In the genomic region with DNA sequence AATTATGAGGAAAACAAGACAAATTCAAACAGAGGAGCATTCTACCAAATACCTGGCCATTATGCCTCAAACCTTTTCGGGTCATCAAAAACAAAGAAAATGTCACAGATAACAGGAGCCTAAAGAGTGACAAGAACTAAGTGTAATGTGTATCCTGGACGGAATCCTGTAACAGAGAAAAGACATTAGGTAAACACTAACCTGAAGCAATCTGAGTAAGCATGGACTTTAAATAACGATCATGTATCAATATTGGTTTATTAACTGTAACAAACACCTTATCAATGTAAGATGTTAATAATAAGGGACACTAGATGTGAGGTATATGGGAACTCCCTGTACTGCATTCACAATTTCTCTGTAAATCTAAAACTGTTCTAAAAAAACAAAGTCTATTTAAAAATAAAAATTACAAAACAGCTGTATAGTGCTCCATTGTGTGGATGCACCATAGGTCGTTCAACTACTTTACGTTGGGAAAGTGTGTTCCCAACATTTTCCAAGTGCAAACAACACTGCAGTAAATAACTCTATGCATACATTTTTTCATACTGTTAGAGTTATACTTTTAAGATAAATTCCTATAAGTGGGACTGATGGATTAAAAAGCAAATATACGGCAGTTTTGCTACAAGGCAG, we compare ENCODE assay signal across 1 cellular context.
TF ChIP-seq lines count a peak whose summit lies in the region.

No MANE protein-coding gene starts in this region.

TF ChIP-seq in HepG2, 621 proteins besides CTCF, POLR2A, EP300 and RAD21 (continued from another document and continues in another):
- TF ChIP-seq HMGA1 (CRISPR knock-in tag; conservative IDR thresholded peaks at IDR 0.05) (no peak), SIN3A (IDR thresholded peaks at IDR 0.05; ENCODE audit: borderline replicate concordance, low read depth, low read length) (no peak), KDM6A (CRISPR knock-in tag; IDR thresholded peaks at IDR 0.05; ENCODE audit: low read depth) (no peak), ZBTB7A (CRISPR knock-in tag; IDR thresholded peaks at IDR 0.05) (no peak), NR2F1 (CRISPR knock-in tag; IDR thresholded peaks at IDR 0.05) (no peak), SRSF9 (IDR thresholded peaks at IDR 0.05; ENCODE audit: borderline replicate concordance, insufficient read depth, low read depth, low read length, poor library complexity, severe bottlenecking) (no peak), ZNF30 (CRISPR knock-in tag; IDR thresholded peaks at IDR 0.05) (no peak), ZNF788 (CRISPR knock-in tag; IDR thresholded peaks at IDR 0.05; ENCODE audit: borderline replicate concordance) (no peak), GPN1 (CRISPR knock-in tag; IDR thresholded peaks at IDR 0.05; ENCODE audit: borderline replicate concordance) (no peak), ZNF225 (CRISPR knock-in tag; IDR thresholded peaks at IDR 0.05) (no peak), CREB1 (IDR thresholded peaks at IDR 0.05) (no peak), CREB1 (CRISPR knock-in tag; IDR thresholded peaks at IDR 0.05) (no peak), REL (CRISPR knock-in tag; conservative IDR thresholded peaks at IDR 0.05) (no peak), HNF4G (IDR thresholded peaks at IDR 0.05; ENCODE audit: borderline replicate concordance, low read depth, low read length) (no peak), HNF4G (CRISPR knock-in tag; IDR thresholded peaks at IDR 0.05; ENCODE audit: borderline replicate concordance, low read depth) (no peak), HNRNPL (IDR thresholded peaks at IDR 0.05; ENCODE audit: low read depth, low read length) (no peak), ZNF383 (CRISPR knock-in tag; IDR thresholded peaks at IDR 0.05; ENCODE audit: borderline replicate concordance) (no peak), GABPB1 (CRISPR knock-in tag; IDR thresholded peaks at IDR 0.05) (no peak), ZNF660 (CRISPR knock-in tag; IDR thresholded peaks at IDR 0.05; ENCODE audit: borderline replicate concordance, low read depth) (no peak), ZNF772 (CRISPR knock-in tag; IDR thresholded peaks at IDR 0.05) (no peak), STAG1 (CRISPR knock-in tag; IDR thresholded peaks at IDR 0.05) (no peak), ZNF547 (CRISPR knock-in tag; IDR thresholded peaks at IDR 0.05) (no peak), ZSCAN9 (CRISPR knock-in tag; IDR thresholded peaks at IDR 0.05; ENCODE audit: borderline replicate concordance) (no peak)
- TF ChIP-seq, protein P1, sequence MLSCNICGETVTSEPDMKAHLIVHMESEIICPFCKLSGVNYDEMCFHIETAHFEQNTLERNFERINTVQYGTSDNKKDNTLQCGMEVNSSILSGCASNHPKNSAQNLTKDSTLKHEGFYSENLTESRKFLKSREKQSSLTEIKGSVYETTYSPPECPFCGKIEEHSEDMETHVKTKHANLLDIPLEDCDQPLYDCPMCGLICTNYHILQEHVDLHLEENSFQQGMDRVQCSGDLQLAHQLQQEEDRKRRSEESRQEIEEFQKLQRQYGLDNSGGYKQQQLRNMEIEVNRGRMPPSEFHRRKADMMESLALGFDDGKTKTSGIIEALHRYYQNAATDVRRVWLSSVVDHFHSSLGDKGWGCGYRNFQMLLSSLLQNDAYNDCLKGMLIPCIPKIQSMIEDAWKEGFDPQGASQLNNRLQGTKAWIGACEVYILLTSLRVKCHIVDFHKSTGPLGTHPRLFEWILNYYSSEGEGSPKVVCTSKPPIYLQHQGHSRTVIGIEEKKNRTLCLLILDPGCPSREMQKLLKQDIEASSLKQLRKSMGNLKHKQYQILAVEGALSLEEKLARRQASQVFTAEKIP (CRISPR knock-in tag; IDR thresholded peaks at IDR 0.05; ENCODE audit: borderline replicate concordance): no peak
- TF ChIP-seq, protein P2, sequence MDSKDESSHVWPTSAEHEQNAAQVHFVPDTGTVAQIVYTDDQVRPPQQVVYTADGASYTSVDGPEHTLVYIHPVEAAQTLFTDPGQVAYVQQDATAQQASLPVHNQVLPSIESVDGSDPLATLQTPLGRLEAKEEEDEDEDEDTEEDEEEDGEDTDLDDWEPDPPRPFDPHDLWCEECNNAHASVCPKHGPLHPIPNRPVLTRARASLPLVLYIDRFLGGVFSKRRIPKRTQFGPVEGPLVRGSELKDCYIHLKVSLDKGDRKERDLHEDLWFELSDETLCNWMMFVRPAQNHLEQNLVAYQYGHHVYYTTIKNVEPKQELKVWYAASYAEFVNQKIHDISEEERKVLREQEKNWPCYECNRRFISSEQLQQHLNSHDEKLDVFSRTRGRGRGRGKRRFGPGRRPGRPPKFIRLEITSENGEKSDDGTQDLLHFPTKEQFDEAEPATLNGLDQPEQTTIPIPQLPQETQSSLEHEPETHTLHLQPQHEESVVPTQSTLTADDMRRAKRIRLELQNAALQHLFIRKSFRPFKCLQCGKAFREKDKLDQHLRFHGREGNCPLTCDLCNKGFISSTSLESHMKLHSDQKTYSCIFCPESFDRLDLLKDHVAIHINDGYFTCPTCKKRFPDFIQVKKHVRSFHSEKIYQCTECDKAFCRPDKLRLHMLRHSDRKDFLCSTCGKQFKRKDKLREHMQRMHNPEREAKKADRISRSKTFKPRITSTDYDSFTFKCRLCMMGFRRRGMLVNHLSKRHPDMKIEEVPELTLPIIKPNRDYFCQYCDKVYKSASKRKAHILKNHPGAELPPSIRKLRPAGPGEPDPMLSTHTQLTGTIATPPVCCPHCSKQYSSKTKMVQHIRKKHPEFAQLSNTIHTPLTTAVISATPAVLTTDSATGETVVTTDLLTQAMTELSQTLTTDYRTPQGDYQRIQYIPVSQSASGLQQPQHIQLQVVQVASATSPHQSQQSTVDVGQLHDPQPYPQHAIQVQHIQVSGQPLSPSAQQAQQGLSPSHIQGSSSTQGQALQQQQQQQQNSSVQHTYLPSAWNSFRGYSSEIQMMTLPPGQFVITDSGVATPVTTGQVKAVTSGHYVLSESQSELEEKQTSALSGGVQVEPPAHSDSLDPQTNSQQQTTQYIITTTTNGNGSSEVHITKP (CRISPR knock-in tag; IDR thresholded peaks at IDR 0.05; ENCODE audit: low read depth): no peak
- TF ChIP-seq, protein P3, sequence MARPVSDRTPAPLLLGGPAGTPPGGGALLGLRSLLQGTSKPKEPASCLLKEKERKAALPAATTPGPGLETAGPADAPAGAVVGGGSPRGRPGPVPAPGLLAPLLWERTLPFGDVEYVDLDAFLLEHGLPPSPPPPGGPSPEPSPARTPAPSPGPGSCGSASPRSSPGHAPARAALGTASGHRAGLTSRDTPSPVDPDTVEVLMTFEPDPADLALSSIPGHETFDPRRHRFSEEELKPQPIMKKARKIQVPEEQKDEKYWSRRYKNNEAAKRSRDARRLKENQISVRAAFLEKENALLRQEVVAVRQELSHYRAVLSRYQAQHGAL (CRISPR knock-in tag; IDR thresholded peaks at IDR 0.05; ENCODE audit: not compliant biosample characterization): no peak
- TF ChIP-seq, protein P4, sequence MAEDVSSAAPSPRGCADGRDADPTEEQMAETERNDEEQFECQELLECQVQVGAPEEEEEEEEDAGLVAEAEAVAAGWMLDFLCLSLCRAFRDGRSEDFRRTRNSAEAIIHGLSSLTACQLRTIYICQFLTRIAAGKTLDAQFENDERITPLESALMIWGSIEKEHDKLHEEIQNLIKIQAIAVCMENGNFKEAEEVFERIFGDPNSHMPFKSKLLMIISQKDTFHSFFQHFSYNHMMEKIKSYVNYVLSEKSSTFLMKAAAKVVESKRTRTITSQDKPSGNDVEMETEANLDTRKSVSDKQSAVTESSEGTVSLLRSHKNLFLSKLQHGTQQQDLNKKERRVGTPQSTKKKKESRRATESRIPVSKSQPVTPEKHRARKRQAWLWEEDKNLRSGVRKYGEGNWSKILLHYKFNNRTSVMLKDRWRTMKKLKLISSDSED (CRISPR knock-in tag; IDR thresholded peaks at IDR 0.05): no peak
- TF ChIP-seq, protein P5, sequence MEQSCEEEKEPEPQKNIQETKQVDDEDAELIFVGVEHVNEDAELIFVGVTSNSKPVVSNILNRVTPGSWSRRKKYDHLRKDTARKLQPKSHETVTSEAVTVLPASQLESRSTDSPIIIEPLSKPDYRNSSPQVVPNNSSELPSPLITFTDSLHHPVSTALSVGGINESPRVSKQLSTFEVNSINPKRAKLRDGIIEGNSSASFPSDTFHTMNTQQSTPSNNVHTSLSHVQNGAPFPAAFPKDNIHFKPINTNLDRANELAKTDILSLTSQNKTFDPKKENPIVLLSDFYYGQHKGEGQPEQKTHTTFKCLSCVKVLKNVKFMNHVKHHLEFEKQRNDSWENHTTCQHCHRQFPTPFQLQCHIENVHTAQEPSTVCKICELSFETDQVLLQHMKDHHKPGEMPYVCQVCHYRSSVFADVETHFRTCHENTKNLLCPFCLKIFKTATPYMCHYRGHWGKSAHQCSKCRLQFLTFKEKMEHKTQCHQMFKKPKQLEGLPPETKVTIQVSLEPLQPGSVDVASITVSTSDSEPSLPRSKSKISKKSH (CRISPR knock-in tag; IDR thresholded peaks at IDR 0.05; ENCODE audit: borderline replicate concordance): no peak
- TF ChIP-seq, protein P6, sequence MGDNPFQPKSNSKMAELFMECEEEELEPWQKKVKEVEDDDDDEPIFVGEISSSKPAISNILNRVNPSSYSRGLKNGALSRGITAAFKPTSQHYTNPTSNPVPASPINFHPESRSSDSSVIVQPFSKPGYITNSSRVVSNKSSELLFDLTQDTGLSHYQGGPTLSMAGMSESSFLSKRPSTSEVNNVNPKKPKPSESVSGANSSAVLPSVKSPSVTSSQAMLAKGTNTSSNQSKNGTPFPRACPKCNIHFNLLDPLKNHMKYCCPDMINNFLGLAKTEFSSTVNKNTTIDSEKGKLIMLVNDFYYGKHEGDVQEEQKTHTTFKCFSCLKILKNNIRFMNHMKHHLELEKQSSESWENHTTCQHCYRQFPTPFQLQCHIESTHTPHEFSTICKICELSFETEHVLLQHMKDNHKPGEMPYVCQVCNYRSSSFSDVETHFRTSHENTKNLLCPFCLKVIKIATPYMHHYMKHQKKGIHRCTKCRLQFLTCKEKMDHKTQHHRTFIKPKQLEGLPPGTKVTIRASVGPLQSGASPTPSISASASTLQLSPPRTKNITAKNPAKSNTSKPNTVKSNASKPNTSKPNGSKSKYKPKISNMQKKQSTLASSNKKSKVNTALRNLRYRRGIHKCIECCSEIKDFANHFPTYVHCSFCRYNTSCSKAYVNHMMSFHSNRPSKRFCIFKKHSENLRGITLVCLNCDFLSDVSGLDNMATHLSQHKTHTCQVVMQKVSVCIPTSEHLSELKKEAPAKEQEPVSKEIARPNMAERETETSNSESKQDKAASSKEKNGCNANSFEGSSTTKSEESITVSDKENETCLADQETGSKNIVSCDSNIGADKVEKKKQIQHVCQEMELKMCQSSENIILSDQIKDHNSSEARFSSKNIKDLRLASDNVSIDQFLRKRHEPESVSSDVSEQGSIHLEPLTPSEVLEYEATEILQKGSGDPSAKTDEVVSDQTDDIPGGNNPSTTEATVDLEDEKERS (CRISPR knock-in tag; IDR thresholded peaks at IDR 0.05): no peak
- TF ChIP-seq, protein P7, sequence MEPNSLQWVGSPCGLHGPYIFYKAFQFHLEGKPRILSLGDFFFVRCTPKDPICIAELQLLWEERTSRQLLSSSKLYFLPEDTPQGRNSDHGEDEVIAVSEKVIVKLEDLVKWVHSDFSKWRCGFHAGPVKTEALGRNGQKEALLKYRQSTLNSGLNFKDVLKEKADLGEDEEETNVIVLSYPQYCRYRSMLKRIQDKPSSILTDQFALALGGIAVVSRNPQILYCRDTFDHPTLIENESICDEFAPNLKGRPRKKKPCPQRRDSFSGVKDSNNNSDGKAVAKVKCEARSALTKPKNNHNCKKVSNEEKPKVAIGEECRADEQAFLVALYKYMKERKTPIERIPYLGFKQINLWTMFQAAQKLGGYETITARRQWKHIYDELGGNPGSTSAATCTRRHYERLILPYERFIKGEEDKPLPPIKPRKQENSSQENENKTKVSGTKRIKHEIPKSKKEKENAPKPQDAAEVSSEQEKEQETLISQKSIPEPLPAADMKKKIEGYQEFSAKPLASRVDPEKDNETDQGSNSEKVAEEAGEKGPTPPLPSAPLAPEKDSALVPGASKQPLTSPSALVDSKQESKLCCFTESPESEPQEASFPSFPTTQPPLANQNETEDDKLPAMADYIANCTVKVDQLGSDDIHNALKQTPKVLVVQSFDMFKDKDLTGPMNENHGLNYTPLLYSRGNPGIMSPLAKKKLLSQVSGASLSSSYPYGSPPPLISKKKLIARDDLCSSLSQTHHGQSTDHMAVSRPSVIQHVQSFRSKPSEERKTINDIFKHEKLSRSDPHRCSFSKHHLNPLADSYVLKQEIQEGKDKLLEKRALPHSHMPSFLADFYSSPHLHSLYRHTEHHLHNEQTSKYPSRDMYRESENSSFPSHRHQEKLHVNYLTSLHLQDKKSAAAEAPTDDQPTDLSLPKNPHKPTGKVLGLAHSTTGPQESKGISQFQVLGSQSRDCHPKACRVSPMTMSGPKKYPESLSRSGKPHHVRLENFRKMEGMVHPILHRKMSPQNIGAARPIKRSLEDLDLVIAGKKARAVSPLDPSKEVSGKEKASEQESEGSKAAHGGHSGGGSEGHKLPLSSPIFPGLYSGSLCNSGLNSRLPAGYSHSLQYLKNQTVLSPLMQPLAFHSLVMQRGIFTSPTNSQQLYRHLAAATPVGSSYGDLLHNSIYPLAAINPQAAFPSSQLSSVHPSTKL (CRISPR knock-in tag; IDR thresholded peaks at IDR 0.05): peak; percentile 83
- TF ChIP-seq, protein P8, sequence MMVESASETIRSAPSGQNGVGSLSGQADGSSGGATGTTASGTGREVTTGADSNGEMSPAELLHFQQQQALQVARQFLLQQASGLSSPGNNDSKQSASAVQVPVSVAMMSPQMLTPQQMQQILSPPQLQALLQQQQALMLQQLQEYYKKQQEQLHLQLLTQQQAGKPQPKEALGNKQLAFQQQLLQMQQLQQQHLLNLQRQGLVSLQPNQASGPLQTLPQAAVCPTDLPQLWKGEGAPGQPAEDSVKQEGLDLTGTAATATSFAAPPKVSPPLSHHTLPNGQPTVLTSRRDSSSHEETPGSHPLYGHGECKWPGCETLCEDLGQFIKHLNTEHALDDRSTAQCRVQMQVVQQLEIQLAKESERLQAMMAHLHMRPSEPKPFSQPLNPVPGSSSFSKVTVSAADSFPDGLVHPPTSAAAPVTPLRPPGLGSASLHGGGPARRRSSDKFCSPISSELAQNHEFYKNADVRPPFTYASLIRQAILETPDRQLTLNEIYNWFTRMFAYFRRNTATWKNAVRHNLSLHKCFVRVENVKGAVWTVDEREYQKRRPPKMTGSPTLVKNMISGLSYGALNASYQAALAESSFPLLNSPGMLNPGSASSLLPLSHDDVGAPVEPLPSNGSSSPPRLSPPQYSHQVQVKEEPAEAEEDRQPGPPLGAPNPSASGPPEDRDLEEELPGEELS (CRISPR knock-in tag; IDR thresholded peaks at IDR 0.05): peak; percentile 79
